In the genomic region with DNA sequence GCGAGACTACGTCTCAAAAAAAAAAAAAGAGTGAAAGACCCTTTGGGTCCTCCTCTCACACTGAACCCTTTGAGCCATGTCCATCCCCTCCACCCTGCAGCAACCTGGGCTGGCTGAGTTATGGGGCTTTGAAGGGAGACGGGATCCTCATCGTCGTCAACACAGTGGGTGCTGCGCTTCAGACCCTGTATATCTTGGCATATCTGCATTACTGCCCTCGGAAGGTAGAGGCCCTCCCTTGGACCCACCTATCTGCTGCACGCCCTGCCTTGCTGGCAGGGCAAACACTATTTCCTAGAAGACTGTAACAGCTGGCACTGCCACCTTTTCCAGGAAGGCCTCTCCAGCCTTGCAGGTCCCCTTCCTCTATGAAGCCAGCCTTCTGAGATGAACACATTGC, we compare ENCODE assay signal across 8 cellular contexts. TPM values are rescaled to one million over a fixed set of nuclear protein-coding genes. Genes with fewer than 3 reads are reported as not detected.
DNase-seq lines count a peak whose midpoint lies in the region; ATAC-seq and TF ChIP-seq lines count a peak whose summit lies in the region.

No MANE protein-coding gene starts in this region.

- WGBS in SK-N-SH (ENCODE audit: low lambda C conversion rate): 42% methylated on average over 7 of the region's 8 CpGs
- WGBS in right cardiac atrium: 30% methylated on average over 8 of the region's 8 CpGs

- TF ChIP-seq CTCF in SK-N-SH (IDR thresholded peaks at IDR 0.05): no peak

- H3F3A ChIP-seq in SK-N-SH (replicated peaks; ENCODE audit: insufficient read depth): peaks cover 29% of the 10 kb centered on the region

- CTCF ChIA-PET in SK-N-SH (lab: Yijun Ruan, JAX): interaction anchor here (0.8 to 5.6 kb wide), 8 partner anchors 10 to 57 kb away, joined by 3 to 43 read pairs (median 8); a partner anchor contains a TSS
- CTCF ChIA-PET in activated CD8-positive, alpha-beta memory T cell treated with anti-CD3 and anti-CD28 coated beads, Interleukin-2, amount 10 ng/mL, durations not matched to agents 7 days and 5 days (lab: Charles Lee): interaction anchor here (0.7 to 5.1 kb wide), 6 partner anchors 32 to 57 kb away, joined by 3 to 32 read pairs (median 18); a partner anchor contains a TSS

- ATAC-seq in SK-N-SH treated with all-trans-retinoic acid at 6 μM for 48 hours (no peak), right cardiac atrium (no peak), HG02642 (IDR thresholded peaks at IDR 0.05; ENCODE audit: poor library complexity, unreplicated experiment) (no peak)
- no peak for ATAC-seq in activated CD8-positive, alpha-beta memory T cell treated with anti-CD3 and anti-CD28 coated beads, Interleukin-2, amount 10 ng/mL, durations not matched to agents 7 days and 5 days
- no peak for ATAC-seq in stimulated activated memory B cell treated with anti-CD40 and anti-IgM and Interleukin-4, amounts not matched to agents 10 μg/mL and 1 μg/mL and 100 μg/mL, for 72 hours

- peak overlapping the region; percentile 91 for H3K4me2 ChIP-seq in SK-N-SH

- peaks cover 6 to 36% of the 10 kb centered on the region in 2 experiments; a peak in 3 of 4 replicates for H3K4me1 ChIP-seq in SK-N-SH (ENCODE audit: control insufficient read depth in 1 of 2, insufficient read depth in 2 of 2, low read depth in 1 of 2, low read length in 1 of 2)
- H3K4me1 ChIP-seq in right cardiac atrium (ENCODE audit: control insufficient read depth, insufficient read depth, low read length): peaks cover 7% of the 10 kb centered on the region

- no peak for TF ChIP-seq EP300 in SK-N-SH (IDR thresholded peaks at IDR 0.05; ENCODE audit: borderline replicate concordance in 1 of 2, low read depth in 1 of 2, low read length in 1 of 2)

- H3K9me3 ChIP-seq in SK-N-SH (no peaks in the 10 kb centered on the region), right cardiac atrium (ENCODE audit: control insufficient read depth, low read length) (no peaks in the 10 kb centered on the region)

- peaks cover 39% of the 10 kb centered on the region for H3K4me1 Mint-ChIP-seq in activated CD8-positive, alpha-beta memory T cell treated with anti-CD3 and anti-CD28 coated beads, Interleukin-2, amount 10 ng/mL, durations not matched to agents 7 days and 5 days
- peaks cover 36% of the 10 kb centered on the region for H3K4me1 Mint-ChIP-seq in stimulated activated memory B cell treated with anti-CD40 and anti-IgM and Interleukin-4, amounts not matched to agents 10 μg/mL and 1 μg/mL and 100 μg/mL, for 72 hours

- no peak for TF ChIP-seq RAD21 in SK-N-SH (IDR thresholded peaks at IDR 0.05; ENCODE audit: low read length)

- H3K4me3 Mint-ChIP-seq in activated CD8-positive, alpha-beta memory T cell treated with anti-CD3 and anti-CD28 coated beads, Interleukin-2, amount 10 ng/mL, durations not matched to agents 7 days and 5 days: peak overlapping the region; percentile 97
- peak overlapping the region; percentile 97 for H3K4me3 Mint-ChIP-seq in stimulated activated memory B cell treated with anti-CD40 and anti-IgM and Interleukin-4, amounts not matched to agents 10 μg/mL and 1 μg/mL and 100 μg/mL, for 72 hours

- DNase-seq in SK-N-SH (no peak), right cardiac atrium (no peak), cortex of kidney (lab: John Stamatoyannopoulos, UW) (no peak), NCI-H1105 treated with DMSO at 0.1 percent for 48 hours (lab: John Stamatoyannopoulos, UW) (no peak)
- peak; percentile 48 for DNase-seq in activated CD8-positive, alpha-beta memory T cell treated with anti-CD3 and anti-CD28 coated beads, Interleukin-2, amount 10 ng/mL, durations not matched to agents 7 days and 5 days

- peak overlapping the region; percentile 89 for H3K9ac ChIP-seq in SK-N-SH

- POLR2A ChIA-PET in SK-N-SH (lab: Yijun Ruan, JAX): interaction anchor here (1.1 kb wide), 1 partner anchor 37 kb away, joined by 3 read pairs; a partner anchor contains a TSS

- H4K20me1 ChIP-seq in SK-N-SH (ENCODE audit: insufficient read depth): no peaks in the 10 kb centered on the region

- H3K27ac Mint-ChIP-seq in activated CD8-positive, alpha-beta memory T cell treated with anti-CD3 and anti-CD28 coated beads, Interleukin-2, amount 10 ng/mL, durations not matched to agents 7 days and 5 days: peak overlapping the region; percentile 98
- peak overlapping the region; percentile 99 for H3K27ac Mint-ChIP-seq in stimulated activated memory B cell treated with anti-CD40 and anti-IgM and Interleukin-4, amounts not matched to agents 10 μg/mL and 1 μg/mL and 100 μg/mL, for 72 hours

- H3K27me3 ChIP-seq in SK-N-SH (ENCODE audit: insufficient read depth) (no peaks in the 10 kb centered on the region), right cardiac atrium (ENCODE audit: control insufficient read depth, insufficient read depth) (no peaks in the 10 kb centered on the region)

- H3K79me2 ChIP-seq in SK-N-SH (ENCODE audit: insufficient read depth): peaks cover 42% of the 10 kb centered on the region

- no peaks in the 10 kb centered on the region for H3K9me2 ChIP-seq in SK-N-SH

- intact Hi-C loops in right cardiac atrium (cut with DNase I): no loop called here

- H3K4me3 ChIP-seq in SK-N-SH (ENCODE audit: low read depth in 2 of 2, low read length in 1 of 2) (peak overlapping the region; percentile 72 to 73), right cardiac atrium (ENCODE audit: low read length) (no peak overlapping the region)

- H3K27me3 Mint-ChIP-seq in activated CD8-positive, alpha-beta memory T cell treated with anti-CD3 and anti-CD28 coated beads, Interleukin-2, amount 10 ng/mL, durations not matched to agents 7 days and 5 days: peaks cover under 1% of the 10 kb centered on the region
- no peaks in the 10 kb centered on the region for H3K27me3 Mint-ChIP-seq in stimulated activated memory B cell treated with anti-CD40 and anti-IgM and Interleukin-4, amounts not matched to agents 10 μg/mL and 1 μg/mL and 100 μg/mL, for 72 hours

- H3K9me3 Mint-ChIP-seq in activated CD8-positive, alpha-beta memory T cell treated with anti-CD3 and anti-CD28 coated beads, Interleukin-2, amount 10 ng/mL, durations not matched to agents 7 days and 5 days (ENCODE audit: low read depth): no peaks in the 10 kb centered on the region
- H3K9me3 Mint-ChIP-seq in stimulated activated memory B cell treated with anti-CD40 and anti-IgM and Interleukin-4, amounts not matched to agents 10 μg/mL and 1 μg/mL and 100 μg/mL, for 72 hours: no peaks in the 10 kb centered on the region

- H3K27ac ChIP-seq in SK-N-SH (ENCODE audit: low read depth in 2 of 2, low read length in 1 of 2) (peak overlapping the region; percentile 74 to 96; a peak in 3 of 4 replicates), right cardiac atrium (ENCODE audit: low read length) (peak overlapping the region; percentile 4)

- H3K36me3 Mint-ChIP-seq in activated CD8-positive, alpha-beta memory T cell treated with anti-CD3 and anti-CD28 coated beads, Interleukin-2, amount 10 ng/mL, durations not matched to agents 7 days and 5 days: peaks cover 13% of the 10 kb centered on the region
- H3K36me3 Mint-ChIP-seq in stimulated activated memory B cell treated with anti-CD40 and anti-IgM and Interleukin-4, amounts not matched to agents 10 μg/mL and 1 μg/mL and 100 μg/mL, for 72 hours: peaks cover 9% of the 10 kb centered on the region

- peaks cover 17 to 30% of the 10 kb centered on the region in 2 experiments for H3K36me3 ChIP-seq in SK-N-SH (replicated peaks in 1 of 2; ENCODE audit: control insufficient read depth in 1 of 2, insufficient read depth in 2 of 2, low read length in 1 of 2)

- peak overlapping the region; percentile 81 for H2AFZ ChIP-seq in SK-N-SH (ENCODE audit: low read depth)

TF ChIP-seq in SK-N-SH treated with all-trans-retinoic acid at 6 μM for 48 hours, 23 proteins besides CTCF, POLR2A, EP300 and RAD21 (continues in another document):
- no peak for TF ChIP-seq ZNF565 (CRISPR knock-in tag; conservative IDR thresholded peaks at IDR 0.05; ENCODE audit: low read depth)
- TF ChIP-seq PPARA (CRISPR knock-in tag; IDR thresholded peaks at IDR 0.05; ENCODE audit: borderline replicate concordance): no peak
- TF ChIP-seq BACH2 (CRISPR knock-in tag; IDR thresholded peaks at IDR 0.05; ENCODE audit: borderline replicate concordance): no peak
- TF ChIP-seq ZC3H10 (CRISPR knock-in tag; IDR thresholded peaks at IDR 0.05): no peak

RNA-seq across cellular contexts. Expression of a gene that starts 1.1 kb away (rescaled TPM):
- polyA plus RNA-seq in SK-N-SH (2012; rRNA removed) (58.4 and 71.1 TPM in 2 replicates), right cardiac atrium (13.6 TPM)
- polyA plus RNA-seq in SK-N-SH (2012; cell fraction: cytosol; rRNA removed): 55.0 and 58.7 TPM in 2 replicates
- 31.4 and 40.2 TPM in 2 replicates for polyA plus RNA-seq in SK-N-SH (2012; cell fraction: nucleus; rRNA removed)
- total RNA-seq in activated CD8-positive, alpha-beta memory T cell treated with anti-CD3 and anti-CD28 coated beads, Interleukin-2, amount 10 ng/mL, durations not matched to agents 7 days and 5 days: 10 to 100 TPM; 39.8 to 41.2 TPM
- 10 to 100 TPM in 2 of 4 donors, 1 to 10 TPM in 2; 8.1 to 10.1 (median 9.3) TPM for total RNA-seq in right cardiac atrium

RNA-seq across cellular contexts. Expression of a gene that starts 3.6 kb away (rescaled TPM):
- polyA plus RNA-seq in SK-N-SH (2012; rRNA removed) (307 and 317 TPM in 2 replicates), right cardiac atrium (186 TPM)
- polyA plus RNA-seq in SK-N-SH (2012; cell fraction: cytosol; rRNA removed): 125 and 194 TPM in 2 replicates
- polyA plus RNA-seq in SK-N-SH (2012; cell fraction: nucleus; rRNA removed): 90.2 and 194 TPM in 2 replicates
- total RNA-seq in activated CD8-positive, alpha-beta memory T cell treated with anti-CD3 and anti-CD28 coated beads, Interleukin-2, amount 10 ng/mL, durations not matched to agents 7 days and 5 days: 10 to 100 TPM; 54.2 to 57.0 TPM
- 10 to 100 TPM; 71.2 to 81.6 (median 74.6) TPM for total RNA-seq in right cardiac atrium

RNA-seq across cellular contexts. Expression of a gene that starts 9.1 kb away (rescaled TPM):
- polyA plus RNA-seq in SK-N-SH (2012; rRNA removed) (14.4 and 15.3 TPM in 2 replicates), right cardiac atrium (28.8 TPM)
- 7.5 and 12.3 TPM in 2 replicates for polyA plus RNA-seq in SK-N-SH (2012; cell fraction: cytosol; rRNA removed)
- polyA plus RNA-seq in SK-N-SH (2012; cell fraction: nucleus; rRNA removed): 11.2 and 13.0 TPM in 2 replicates
- not detected for total RNA-seq in activated CD8-positive, alpha-beta memory T cell treated with anti-CD3 and anti-CD28 coated beads, Interleukin-2, amount 10 ng/mL, durations not matched to agents 7 days and 5 days
- total RNA-seq in right cardiac atrium: 10 to 100 TPM; 25.4 to 41.4 (median 36.4) TPM

RNA-seq across cellular contexts. Expression of a gene that starts 36.4 kb away (rescaled TPM):
- polyA plus RNA-seq in SK-N-SH (2012; rRNA removed) (203 and 238 TPM in 2 replicates), right cardiac atrium (217 TPM)
- 133 and 181 TPM in 2 replicates for polyA plus RNA-seq in SK-N-SH (2012; cell fraction: cytosol; rRNA removed)
- 254 and 311 TPM in 2 replicates for polyA plus RNA-seq in SK-N-SH (2012; cell fraction: nucleus; rRNA removed)
- 100 to 1,000 TPM; 166 to 177 TPM for total RNA-seq in activated CD8-positive, alpha-beta memory T cell treated with anti-CD3 and anti-CD28 coated beads, Interleukin-2, amount 10 ng/mL, durations not matched to agents 7 days and 5 days
- total RNA-seq in right cardiac atrium: 100 to 1,000 TPM; 122 to 150 (median 130) TPM

RNA-seq across cellular contexts. Expression of a gene that starts 36.9 kb away (rescaled TPM):
- polyA plus RNA-seq in SK-N-SH (2012; rRNA removed): 12.3 and 12.7 TPM in 2 replicates
- 3.4 and 6.0 TPM in 2 replicates for polyA plus RNA-seq in SK-N-SH (2012; cell fraction: cytosol; rRNA removed)
- 58.4 and 75.1 TPM in 2 replicates for polyA plus RNA-seq in SK-N-SH (2012; cell fraction: nucleus; rRNA removed)
- total RNA-seq in activated CD8-positive, alpha-beta memory T cell treated with anti-CD3 and anti-CD28 coated beads, Interleukin-2, amount 10 ng/mL, durations not matched to agents 7 days and 5 days: 10 to 100 TPM; 11.2 to 16.1 TPM
- total RNA-seq in right cardiac atrium: under 1 TPM; 0.17 to 0.37 (median 0.26) TPM
- 0.18 TPM for polyA plus RNA-seq in right cardiac atrium

Comparison
In these comparisons a context has a peak if more than half of its experiments do, and no peak if none do; other contexts are left out.
1. RNA of a gene that starts 9.1 kb away (total RNA-seq): 25.4 to 41.4 TPM in right cardiac atrium; not detected in activated CD8-positive, alpha-beta memory T cell treated with anti-CD3 and anti-CD28 coated beads, Interleukin-2, amount 10 ng/mL, durations not matched to agents 7 days and 5 days; every median in the first group is over 10 times any median in the second.